ENCODE assay signal across 1 cellular context in genomic region chr1:47437518-47438320, GRCh38.
TF ChIP-seq lines count a peak whose summit lies in the region.

Gene FOXD2, plus strand, starts transcription at chr1:47438044. Its CDS starts 92 bp downstream, at chr1:47438136.

TF ChIP-seq in K562, 482 proteins besides CTCF, POLR2A, EP300 and RAD21 (continued from another document and continues in another):
- TF ChIP-seq RERE (CRISPR knock-in tag; IDR thresholded peaks at IDR 0.05; ENCODE audit: borderline replicate concordance) = no peak
- TF ChIP-seq ZNF212 (CRISPR knock-in tag; IDR thresholded peaks at IDR 0.05) = no peak
- TF ChIP-seq MXD1 (CRISPR knock-in tag; IDR thresholded peaks at IDR 0.05; ENCODE audit: borderline replicate concordance, poor library complexity, severe bottlenecking) = no peak
- TF ChIP-seq KDM2B (CRISPR knock-in tag; IDR thresholded peaks at IDR 0.05) = peak; percentile 96
- peak; percentile 22; the same call in 1 of the 2 replicates for TF ChIP-seq ZBTB33 (CRISPR knock-in tag; IDR thresholded peaks at IDR 0.05)
- no peak for TF ChIP-seq FOXA3 (CRISPR knock-in tag; conservative IDR thresholded peaks at IDR 0.05 in 1 of 2, IDR thresholded peaks at IDR 0.05 in 1 of 2)
- TF ChIP-seq MEF2D (tag; conservative IDR thresholded peaks at IDR 0.05; ENCODE audit: low read depth) = no peak
- TF ChIP-seq RNF2 (IDR thresholded peaks at IDR 0.05) = no peak
- no peak for TF ChIP-seq XRCC3 (IDR thresholded peaks at IDR 0.05)
- no peak for TF ChIP-seq RHOXF2B (CRISPR knock-in tag; conservative IDR thresholded peaks at IDR 0.05)
- no peak for TF ChIP-seq CHD7 (IDR thresholded peaks at IDR 0.05; ENCODE audit: low read depth, low read length)
- TF ChIP-seq ZMIZ1 (IDR thresholded peaks at IDR 0.05; ENCODE audit: low read depth in 2 of 2, low read length in 2 of 2) = 0 out of 4 replicates have a peak, but pooled peaks of 1 of the 2 experiments have one; percentile 10
- peak; percentile 86 for TF ChIP-seq CTCFL (IDR thresholded peaks at IDR 0.05; ENCODE audit: borderline replicate concordance, insufficient read depth, low read depth, low read length, poor library complexity, severe bottlenecking)
- no peak for TF ChIP-seq ZNF644 (tag; IDR thresholded peaks at IDR 0.05; ENCODE audit: low read depth)
- TF ChIP-seq PHF20 (IDR thresholded peaks at IDR 0.05; ENCODE audit: partially characterized antibody) = peak; percentile 72
- no peak for TF ChIP-seq LARP7 (IDR thresholded peaks at IDR 0.05)
- TF ChIP-seq EZH2 (IDR thresholded peaks at IDR 0.05; ENCODE audit: borderline replicate concordance, low read depth, low read length) = no peak
- TF ChIP-seq RFX1 (IDR thresholded peaks at IDR 0.05) = no peak
- peak in 1 of 2 experiments; percentile 79; a peak in 2 of 4 replicates for TF ChIP-seq ZNF639 (CRISPR knock-in tag; conservative IDR thresholded peaks at IDR 0.05 in 1 of 2, IDR thresholded peaks at IDR 0.05 in 1 of 2)
- peak; percentile 68 for TF ChIP-seq KDM5B (IDR thresholded peaks at IDR 0.05; ENCODE audit: insufficient replicate concordance, low read depth, low read length)
- peak; percentile 96 for TF ChIP-seq RB1 (IDR thresholded peaks at IDR 0.05; ENCODE audit: low read depth)
- peak; percentile 91 for TF ChIP-seq ZNF740 (CRISPR knock-in tag; IDR thresholded peaks at IDR 0.05)
- TF ChIP-seq ZNF740 (tag; IDR thresholded peaks at IDR 0.05) = peak in 1 of 2 experiments; percentile 72; a peak in 2 of 4 replicates
